8 cellular contexts compared by ENCODE assay signal in genomic region chr6:170516783-170517616, GRCh38. TPM values are rescaled to one million over a fixed set of nuclear protein-coding genes. Genes with fewer than 3 reads are reported as not detected.
DNase-seq lines count a peak whose midpoint lies in the region; ATAC-seq and TF ChIP-seq lines count a peak whose summit lies in the region.

No MANE protein-coding gene starts in this region.

- H3K36me3 ChIP-seq in ascending aorta = no peaks in the 10 kb centered on the region

- intact Hi-C loops in Right ventricle myocardium inferior (cut with DNase I) (loop anchor here (5.0 kb wide), 3 partner anchors 80 to 205 kb away; no protein-coding TSS in a partner anchor), cardiac septum (cut with DNase I) (loop anchor here (10.0 kb wide), 1 partner anchor 562 kb away; no protein-coding TSS in a partner anchor), ascending aorta (cut with DNase I) (no loop called here)

- peak in 2 of 3 experiments; percentile 16 to 35 for TF ChIP-seq CTCF in ascending aorta (IDR thresholded peaks at IDR 0.05)

- H3K9me3 ChIP-seq in ascending aorta = peaks cover 0 to 13% of the 10 kb centered on the region in 2 donors

- H3K27ac ChIP-seq in ascending aorta = no peak overlapping the region

- H3K4me3 ChIP-seq in ascending aorta = no peak overlapping the region

- peak; percentile 71 for ATAC-seq in Right ventricle myocardium inferior
- peak; percentile 92 for ATAC-seq in HG02623 (IDR thresholded peaks at IDR 0.05; ENCODE audit: unreplicated experiment)

- no peaks in the 10 kb centered on the region for H3K4me1 ChIP-seq in ascending aorta

- DNase-seq in Right ventricle myocardium inferior (ENCODE audit: missing footprints) (no peak), cardiac septum (ENCODE audit: low spot score) (no peak), MV-4-11 (lab: John Stamatoyannopoulos, UW) (peak; percentile 64), SK-N-DZ (ENCODE audit: low spot score) (peak; percentile 78), ascending aorta (ENCODE audit: low spot score in 2 of 2) (no peak), iPS DF 4.7 (ENCODE audit: extremely low read depth, low spot score) (peak; percentile 38)
- DNase-seq in stimulated activated CD4-positive, alpha-beta T cell treated with anti-CD3 and anti-CD28 coated beads, Interleukin-1b, Interleukin-23, amount 100 ng/mL, for 48 hours = peak; percentile 36

- H3K27me3 ChIP-seq in ascending aorta = no peaks in the 10 kb centered on the region

RNA-seq across cellular contexts. Expression of gene PSMB1, which starts 36.1 kb away (rescaled TPM):
- total RNA-seq in Right ventricle myocardium inferior = 152 TPM
- total RNA-seq in cardiac septum = 150 TPM
- polyA plus RNA-seq in SK-N-DZ (2014; cell fraction: cytosol; rRNA removed) = 674 and 683 TPM in 2 replicates
- polyA plus RNA-seq in SK-N-DZ (2014; cell fraction: nucleus; rRNA removed) = 334 and 358 TPM in 2 replicates
- total RNA-seq in ascending aorta = 120 TPM

RNA-seq across cellular contexts. Expression of gene TBP, which starts 37.2 kb away (rescaled TPM):
- total RNA-seq in Right ventricle myocardium inferior = 8.7 TPM
- 7.6 TPM for total RNA-seq in cardiac septum
- 21.7 and 30.7 TPM in 2 replicates for polyA plus RNA-seq in SK-N-DZ (2014; cell fraction: cytosol; rRNA removed)
- polyA plus RNA-seq in SK-N-DZ (2014; cell fraction: nucleus; rRNA removed) = 24.4 and 29.0 TPM in 2 replicates
- 10.2 TPM for total RNA-seq in ascending aorta

Comparison
In these comparisons a context has a peak if more than half of its experiments do, and no peak if none do; other contexts are left out.
1. DNase-seq: peak in MV-4-11 (single experiment), SK-N-DZ (single experiment), iPS DF 4.7 (single experiment) and stimulated activated CD4-positive, alpha-beta T cell treated with anti-CD3 and anti-CD28 coated beads, Interleukin-1b, Interleukin-23, amount 100 ng/mL, for 48 hours (single experiment); none in Right ventricle myocardium inferior (single experiment), cardiac septum (single experiment) and ascending aorta (0 of 2).